22 cellular contexts compared by ENCODE assay signal in genomic region chr19:4012975-4013634, GRCh38. TPM values are rescaled to one million over a fixed set of nuclear protein-coding genes. Genes with fewer than 3 reads are reported as not detected.
DNase-seq lines count a peak whose midpoint lies in the region; ATAC-seq and TF ChIP-seq lines count a peak whose summit lies in the region.
"Had no signal": no experiment of that assay in that cellular context is flagged by ENCODE, and none has a peak within 500 bp of the region (broad histone marks: within the 10 kb centered on the region; RNA-seq: fewer than 3 reads in every experiment).

No MANE protein-coding gene starts in this region.

- H3K4me3 ChIP-seq in breast epithelium (no peak overlapping the region), mammary epithelial cell (replicated peaks in 1 of 3; ENCODE audit: insufficient read depth in 1 of 3, low read depth in 2 of 3, low read length in 3 of 3) (no peak overlapping the region), esophagus muscularis mucosa (no peak overlapping the region), psoas muscle (no peak overlapping the region), prostate gland (no peak overlapping the region)
- H3K4me3 ChIP-seq: colonic mucosa, gastroesophageal sphincter, GM23248, lung, SJSA1, testis had no signal

- peaks cover 91% of the 10 kb centered on the region for H3K79me2 ChIP-seq in mammary epithelial cell (ENCODE audit: insufficient read depth, low read length)

- DNase-seq in breast epithelium (ENCODE audit: low spot score in 2 of 2) = no peak
- DNase-seq in mammary epithelial cell = no peak
- DNase-seq in esophagus muscularis mucosa (ENCODE audit: extremely low spot score) = no peak
- DNase-seq in psoas muscle = no peak
- no peak for DNase-seq in prostate gland (ENCODE audit: low spot score)
- DNase-seq: activated CD8-positive, alpha-beta T cell treated with anti-CD3 and anti-CD28 coated beads, Interleukin-2, amount 10 ng/mL, durations not matched to agents 7 days and 5 days; activated gamma-delta T cell; CD8-positive, alpha-beta T cell; endodermal cell; GM23248; Karpas-422; NCI-H1694 treated with DMSO at 0.1 percent for 48 hours; NCI-H524 treated with DMSO at 0.1 percent for 48 hours; NK-92 treated with Interleukin-12 subunit alpha and Interleukin-12 subunit beta, amount 100 ng/mL, for 24 hours; testis had no signal

- intact Hi-C loops in breast epithelium (cut with DNase I; ENCODE audit: low total_unique reads) (no loop called here), mammary epithelial cell (cut with micrococcal nuclease) (no loop called here), esophagus muscularis mucosa (cut with DNase I) (no loop called here), psoas muscle (cut with DNase I) (loop anchor here in 1 of 2 donors (5.0 kb wide), 1 partner anchor 34 kb away; no protein-coding TSS in a partner anchor), prostate gland (cut with DNase I) (no loop called here)

- ATAC-seq in psoas muscle (no peak), GM18861 (IDR thresholded peaks at IDR 0.05; ENCODE audit: unreplicated experiment) (no peak), HG02973 (IDR thresholded peaks at IDR 0.05; ENCODE audit: unreplicated experiment) (no peak), GM19328 (IDR thresholded peaks at IDR 0.05; ENCODE audit: unreplicated experiment) (no peak)
- ATAC-seq: activated CD8-positive, alpha-beta T cell treated with anti-CD3 and anti-CD28 coated beads, Interleukin-2, amount 10 ng/mL, durations not matched to agents 7 days and 5 days; CD8-positive, alpha-beta T cell; gastroesophageal sphincter had no signal

- no peak overlapping the region for H3K4me2 ChIP-seq in mammary epithelial cell (ENCODE audit: insufficient read depth, low read depth, low read length)

- H2AFZ ChIP-seq in mammary epithelial cell (ENCODE audit: low read depth, low read length) = no peak overlapping the region
- H2AFZ ChIP-seq: GM23248 had no signal

- H3K27ac ChIP-seq in breast epithelium (peak overlapping the region; percentile 74 to 85), mammary epithelial cell (ENCODE audit: insufficient read depth, low read depth, low read length) (no peak overlapping the region), esophagus muscularis mucosa (replicated peaks in 1 of 4) (peak overlapping the region in 3 of 4 donors; percentile 41 to 84 (median 61)), psoas muscle (peak overlapping the region; percentile 78), prostate gland (peak overlapping the region in 1 of 2 donors; percentile 78)
- H3K27ac ChIP-seq: colonic mucosa, GM23248, SJSA1, testis had no signal

- H4K20me1 ChIP-seq in mammary epithelial cell (ENCODE audit: insufficient read depth, low read length) = peaks cover 3% of the 10 kb centered on the region

- H3K4me1 ChIP-seq in breast epithelium (peaks cover 13 to 41% of the 10 kb centered on the region in 2 donors), mammary epithelial cell (ENCODE audit: insufficient read depth, low read length) (peaks cover 4% of the 10 kb centered on the region), esophagus muscularis mucosa (peaks cover 79 to 92% (median 91%) of the 10 kb centered on the region in 4 donors), psoas muscle (peaks cover 75% of the 10 kb centered on the region), prostate gland (replicated peaks) (peaks cover 38% of the 10 kb centered on the region)

- H3K27me3 ChIP-seq in breast epithelium (no peaks in the 10 kb centered on the region), mammary epithelial cell (ENCODE audit: insufficient read depth, low read length) (no peaks in the 10 kb centered on the region), esophagus muscularis mucosa (no peaks in the 10 kb centered on the region), psoas muscle (ENCODE audit: insufficient read depth in 3 of 3, low read length in 2 of 3) (no peaks in the 10 kb centered on the region), prostate gland (replicated peaks; ENCODE audit: insufficient read depth) (no peaks in the 10 kb centered on the region)
- H3K27me3 ChIP-seq: colonic mucosa, gastroesophageal sphincter, SJSA1, testis had no signal

- H3K9ac ChIP-seq in mammary epithelial cell (ENCODE audit: insufficient read depth, low read length) = no peak overlapping the region
- H3K9ac ChIP-seq: GM23248 had no signal

- H3K36me3 ChIP-seq in breast epithelium = no peaks in the 10 kb centered on the region
- no peaks in the 10 kb centered on the region for H3K36me3 ChIP-seq in mammary epithelial cell (ENCODE audit: insufficient read depth, low read length)
- peaks cover 14 to 36% (median 28%) of the 10 kb centered on the region in 4 donors for H3K36me3 ChIP-seq in esophagus muscularis mucosa
- peaks cover 5 to 23% of the 10 kb centered on the region in 2 donors for H3K36me3 ChIP-seq in psoas muscle (ENCODE audit: insufficient read depth in 1 of 2, low read depth in 1 of 2)
- peaks cover 3 to 9% of the 10 kb centered on the region in 2 donors for H3K36me3 ChIP-seq in prostate gland

- no TSS peak for BruUV-seq in mammary epithelial cell (replicated peaks; lab: Mats Ljungman, UMichigan)

- dilution Hi-C loops in mammary epithelial cell (cut with HindIII; ENCODE audit: low sequenced_read_pairs) = no loop called here

- H3K9me3 ChIP-seq in breast epithelium = no peaks in the 10 kb centered on the region
- no peaks in the 10 kb centered on the region for H3K9me3 ChIP-seq in mammary epithelial cell (replicated peaks; ENCODE audit: insufficient read depth, low read length)
- no peaks in the 10 kb centered on the region for H3K9me3 ChIP-seq in esophagus muscularis mucosa
- H3K9me3 ChIP-seq in psoas muscle = no peaks in the 10 kb centered on the region
- H3K9me3 ChIP-seq in prostate gland = no peaks in the 10 kb centered on the region
- H3K9me3 ChIP-seq: colonic mucosa, gastroesophageal sphincter, SJSA1, testis had no signal

- no peak for TF ChIP-seq CTCF in breast epithelium (IDR thresholded peaks at IDR 0.05)
- no peak for TF ChIP-seq CTCF in mammary epithelial cell (conservative IDR thresholded peaks at IDR 0.05 in 1 of 2, IDR thresholded peaks at IDR 0.05 in 1 of 2; ENCODE audit: extremely low read depth in 1 of 2, insufficient read depth in 1 of 2, low read depth in 1 of 2, low read length in 2 of 2)
- no peak for TF ChIP-seq CTCF in esophagus muscularis mucosa (IDR thresholded peaks at IDR 0.05)
- no peak for TF ChIP-seq CTCF in psoas muscle (IDR thresholded peaks at IDR 0.05)
- TF ChIP-seq CTCF in prostate gland (IDR thresholded peaks at IDR 0.05) = no peak

- TF ChIP-seq EP300 in esophagus muscularis mucosa (IDR thresholded peaks at IDR 0.05) = no peak

- CTCF ChIA-PET in mammary epithelial cell (lab: Charles Lee; ENCODE audit: low non-redundant PET) = no interaction called here

- TF ChIP-seq POLR2A in breast epithelium (IDR thresholded peaks at IDR 0.05) (no peak), esophagus muscularis mucosa (IDR thresholded peaks at IDR 0.05; ENCODE audit: low read depth) (no peak), prostate gland (IDR thresholded peaks at IDR 0.05) (no peak)

- WGBS in mammary epithelial cell (ENCODE audit: low coverage, missing lambda C conversion rate) = 94% methylated on average over 27 of the region's 33 CpGs
- WGBS in esophagus muscularis mucosa = 91% methylated on average over 16 of the region's 33 CpGs
- WGBS in psoas muscle, 3 donors = 94 to 95% (median 95%) methylated on average over 33 of the region's 33 CpGs
- WGBS in prostate gland = 92% methylated on average over 33 of the region's 33 CpGs

- in situ Hi-C loops in mammary epithelial cell (cut with MboI; ENCODE audit: low sequenced_read_pairs in 2 of 2) = no loop called here

RNA-seq across cellular contexts. Expression of gene PIAS4, which starts 5.6 kb away (rescaled TPM):
- total RNA-seq in breast epithelium (10 to 100 TPM in 2 of 3 donors, 1 to 10 TPM in 1; 9.4 to 17.0 (median 15.7) TPM), mammary epithelial cell (10 to 100 TPM; 20.8 to 29.9 TPM), esophagus muscularis mucosa (10 to 100 TPM; 16.6 to 34.1 (median 24.8) TPM), psoas muscle (10 to 100 TPM; 14.6 to 27.2 (median 17.0) TPM), prostate gland (10 to 100 TPM; 25.3 to 70.0 TPM)
- polyA plus RNA-seq in mammary epithelial cell (11.5 TPM), psoas muscle (10 to 100 TPM; 12.7 to 21.8 (median 14.6) TPM)
- 13.7 TPM for polyA minus RNA-seq in mammary epithelial cell

RNA-seq across cellular contexts. Expression of gene EEF2, which starts 27.8 kb away (rescaled TPM):
- 1,000 to 10,000 TPM; 1,628 to 2,598 (median 1,993) TPM for total RNA-seq in breast epithelium
- 1,000 to 10,000 TPM; 2,299 to 2,969 TPM for total RNA-seq in mammary epithelial cell
- 1,137 TPM for polyA plus RNA-seq in mammary epithelial cell
- 1,027 TPM for polyA minus RNA-seq in mammary epithelial cell
- total RNA-seq in esophagus muscularis mucosa = 1,000 to 10,000 TPM; 2,280 to 3,286 (median 2,635) TPM
- total RNA-seq in psoas muscle = 1,000 to 10,000 TPM; 2,332 to 3,628 (median 2,726) TPM
- 1,000 to 10,000 TPM; 1,416 to 1,891 (median 1,484) TPM for polyA plus RNA-seq in psoas muscle
- 1,000 to 10,000 TPM; 1,974 to 1,998 TPM for total RNA-seq in prostate gland

RNA-seq across cellular contexts. Expression of gene DAPK3, which starts 42.2 kb away (rescaled TPM):
- total RNA-seq in breast epithelium (10 to 100 TPM; 60.3 to 68.6 (median 62.6) TPM), mammary epithelial cell (10 to 100 TPM; 69.2 to 99.9 TPM), esophagus muscularis mucosa (100 to 1,000 TPM; 140 to 226 (median 212) TPM), psoas muscle (100 to 1,000 TPM in 3 of 4 donors, 10 to 100 TPM in 1; 92.6 to 142 (median 105) TPM), prostate gland (100 to 1,000 TPM in 1 of 2 donors, 10 to 100 TPM in 1; 87.1 to 107 TPM)
- polyA plus RNA-seq in mammary epithelial cell (37.3 TPM), psoas muscle (100 to 1,000 TPM; 148 to 176 (median 165) TPM)
- 92.3 TPM for polyA minus RNA-seq in mammary epithelial cell

RNA-seq across cellular contexts. Expression of gene ZBTB7A, which starts 53.6 kb away (rescaled TPM):
- total RNA-seq in breast epithelium = 10 to 100 TPM; 29.0 to 38.7 (median 29.8) TPM
- total RNA-seq in mammary epithelial cell = 10 to 100 TPM; 40.8 to 52.9 TPM
- polyA plus RNA-seq in mammary epithelial cell = 11.0 TPM
- 9.2 TPM for polyA minus RNA-seq in mammary epithelial cell
- 100 to 1,000 TPM in 2 of 4 donors, 10 to 100 TPM in 2; 71.9 to 137 (median 114) TPM for total RNA-seq in esophagus muscularis mucosa
- total RNA-seq in psoas muscle = 10 to 100 TPM; 25.7 to 55.9 (median 45.7) TPM
- 10 to 100 TPM; 18.5 to 20.3 (median 20.0) TPM for polyA plus RNA-seq in psoas muscle
- 10 to 100 TPM; 77.1 to 87.3 TPM for total RNA-seq in prostate gland
